Comparison of ENCODE assay signal across 9 cellular contexts in genomic region chr10:4051011-4051407, GRCh38.
DNase-seq lines count a peak whose midpoint lies in the region; ATAC-seq and TF ChIP-seq lines count a peak whose summit lies in the region.
"Had no signal": no experiment of that assay in that cellular context is flagged by ENCODE, and none has a peak within 500 bp of the region (broad histone marks: within the 10 kb centered on the region; RNA-seq: fewer than 3 reads in every experiment).

No MANE protein-coding gene starts in this region.

- CTCF ChIA-PET in activated CD4-positive, alpha-beta memory T cell treated with anti-CD3 and anti-CD28 coated beads, Interleukin-2, amount 10 ng/mL, durations not matched to agents 7 days and 5 days (lab: Charles Lee): interaction anchor here (0.7 to 1.7 kb wide), 2 partner anchors 16 to 740 kb away, joined by 3 to 6 read pairs; no protein-coding TSS in a partner anchor

- intact Hi-C loops in lower lobe of right lung (cut with DNase I): no loop called here

- no peaks in the 10 kb centered on the region for H3K36me3 ChIP-seq in Karpas-422 (ENCODE audit: insufficient read depth, low read length)
- H3K36me3 ChIP-seq in lower lobe of right lung: no peaks in the 10 kb centered on the region
- H3K36me3 ChIP-seq in subcutaneous abdominal adipose tissue (ENCODE audit: control insufficient read depth in 5 of 5, insufficient read depth in 5 of 5, low read length in 5 of 5): no peaks in the 10 kb centered on the region

- no peaks in the 10 kb centered on the region for H3K36me3 Mint-ChIP-seq in chondrocyte (ENCODE audit: low read depth)
- H3K36me3 Mint-ChIP-seq in activated CD4-positive, alpha-beta memory T cell treated with anti-CD3 and anti-CD28 coated beads, Interleukin-2, amount 10 ng/mL, durations not matched to agents 7 days and 5 days (ENCODE audit: low read depth): no peaks in the 10 kb centered on the region
- H3K36me3 Mint-ChIP-seq in activated T-cell treated with anti-CD3 and anti-CD28 coated beads, Interleukin-2, amount 50 U/mL, for 72 hours (ENCODE audit: insufficient read depth in 2 of 2): no peaks in the 10 kb centered on the region

- DNase-seq in Karpas-422 (no peak), chondrocyte (ENCODE audit: low spot score) (no peak), lower lobe of right lung (no peak), NCI-H2081 treated with DMSO at 0.1 percent for 48 hours (lab: John Stamatoyannopoulos, UW) (no peak)
- no peak for DNase-seq in activated CD4-positive, alpha-beta memory T cell treated with anti-CD3 and anti-CD28 coated beads, Interleukin-2, amount 10 ng/mL, durations not matched to agents 7 days and 5 days
- DNase-seq in activated T-cell treated with anti-CD3 and anti-CD28 coated beads, Interleukin-2, amount 50 U/mL, for 72 hours: no peak
- no peak for DNase-seq in activated CD4-positive, CD25-positive, alpha-beta regulatory T cell (lab: John Stamatoyannopoulos, UW)
- DNase-seq: SHP77 had no signal

- no peaks in the 10 kb centered on the region for H3K9me3 ChIP-seq in Karpas-422 (ENCODE audit: low read length)
- H3K9me3 ChIP-seq in lower lobe of right lung: no peaks in the 10 kb centered on the region
- no peaks in the 10 kb centered on the region for H3K9me3 ChIP-seq in subcutaneous abdominal adipose tissue (ENCODE audit: control insufficient read depth in 5 of 5, low read length in 5 of 5)

- H3K4me1 ChIP-seq in Karpas-422 (ENCODE audit: low read length) (peaks cover 8% of the 10 kb centered on the region), lower lobe of right lung (peaks cover 24% of the 10 kb centered on the region), subcutaneous abdominal adipose tissue (ENCODE audit: control insufficient read depth in 5 of 5, insufficient read depth in 5 of 5, low read length in 5 of 5) (peaks cover 0 to 30% (median 25%) of the 10 kb centered on the region in 5 donors)

- no peaks in the 10 kb centered on the region for H3K27me3 ChIP-seq in Karpas-422 (ENCODE audit: low read length)
- no peaks in the 10 kb centered on the region for H3K27me3 ChIP-seq in lower lobe of right lung (ENCODE audit: low read depth)
- H3K27me3 ChIP-seq in subcutaneous abdominal adipose tissue (ENCODE audit: control insufficient read depth in 5 of 5, insufficient read depth in 4 of 5, low read length in 5 of 5): no peaks in the 10 kb centered on the region

- no peaks in the 10 kb centered on the region for H3K27me3 Mint-ChIP-seq in chondrocyte (ENCODE audit: low read depth)
- peaks cover 5% of the 10 kb centered on the region for H3K27me3 Mint-ChIP-seq in activated CD4-positive, alpha-beta memory T cell treated with anti-CD3 and anti-CD28 coated beads, Interleukin-2, amount 10 ng/mL, durations not matched to agents 7 days and 5 days
- H3K27me3 Mint-ChIP-seq in activated T-cell treated with anti-CD3 and anti-CD28 coated beads, Interleukin-2, amount 50 U/mL, for 72 hours (ENCODE audit: low read depth): peaks cover 10% of the 10 kb centered on the region

- H3K79me2 ChIP-seq in Karpas-422 (ENCODE audit: low read length): no peaks in the 10 kb centered on the region

- POLR2A ChIA-PET in activated CD4-positive, alpha-beta memory T cell treated with anti-CD3 and anti-CD28 coated beads, Interleukin-2, amount 10 ng/mL, durations not matched to agents 7 days and 5 days (lab: Charles Lee): no interaction called here

- H4K20me1 ChIP-seq in Karpas-422 (ENCODE audit: insufficient read depth, low read depth, low read length): no peaks in the 10 kb centered on the region

- peak; percentile 62 to 78 for ATAC-seq in lower lobe of right lung
- no peak for ATAC-seq in activated T-cell treated with anti-CD3 and anti-CD28 coated beads, Interleukin-2, amount 50 U/mL, for 72 hours (replicated peaks in 1 of 2)

- H3K4me3 ChIP-seq in Karpas-422 (ENCODE audit: low read length): peak overlapping the region; percentile 30; the same call in 1 of the 2 replicates
- peak overlapping the region; percentile 36 for H3K4me3 ChIP-seq in lower lobe of right lung
- H3K4me3 ChIP-seq in subcutaneous abdominal adipose tissue (ENCODE audit: low read depth in 1 of 5, low read length in 5 of 5): peak overlapping the region; percentile 38 to 64 (median 60)

- H3K27ac Mint-ChIP-seq in chondrocyte (ENCODE audit: unreplicated experiment): peak overlapping the region; percentile 86
- no peak overlapping the region for H3K27ac Mint-ChIP-seq in activated CD4-positive, alpha-beta memory T cell treated with anti-CD3 and anti-CD28 coated beads, Interleukin-2, amount 10 ng/mL, durations not matched to agents 7 days and 5 days
- no peak overlapping the region for H3K27ac Mint-ChIP-seq in activated T-cell treated with anti-CD3 and anti-CD28 coated beads, Interleukin-2, amount 50 U/mL, for 72 hours

- H3K9me2 ChIP-seq in Karpas-422 (replicated peaks; ENCODE audit: insufficient read depth, low read length): no peaks in the 10 kb centered on the region; the same call in 1 of the 2 replicates

- H3K4me2 ChIP-seq in Karpas-422 (ENCODE audit: low read depth, low read length, poor library complexity, severe bottlenecking): peak overlapping the region; percentile 42

- H3K9ac ChIP-seq in Karpas-422 (ENCODE audit: low read length): 0 out of 2 replicates have a peak overlapping the region, but pooled peaks have one; percentile 10
- peak overlapping the region; percentile 42 to 69 (median 59) for H3K9ac ChIP-seq in subcutaneous abdominal adipose tissue (ENCODE audit: low read length in 5 of 5)

- H3K4me3 Mint-ChIP-seq in chondrocyte (ENCODE audit: unreplicated experiment): peak overlapping the region; percentile 51
- no peak overlapping the region for H3K4me3 Mint-ChIP-seq in activated CD4-positive, alpha-beta memory T cell treated with anti-CD3 and anti-CD28 coated beads, Interleukin-2, amount 10 ng/mL, durations not matched to agents 7 days and 5 days
- H3K4me3 Mint-ChIP-seq in activated T-cell treated with anti-CD3 and anti-CD28 coated beads, Interleukin-2, amount 50 U/mL, for 72 hours: no peak overlapping the region

- H3K9me3 Mint-ChIP-seq in chondrocyte (ENCODE audit: low read depth): no peaks in the 10 kb centered on the region
- H3K9me3 Mint-ChIP-seq in activated CD4-positive, alpha-beta memory T cell treated with anti-CD3 and anti-CD28 coated beads, Interleukin-2, amount 10 ng/mL, durations not matched to agents 7 days and 5 days: peaks cover 3% of the 10 kb centered on the region
- peaks cover 0 to 2% of the 10 kb centered on the region in 2 donors for H3K9me3 Mint-ChIP-seq in activated T-cell treated with anti-CD3 and anti-CD28 coated beads, Interleukin-2, amount 50 U/mL, for 72 hours

- H3K27ac ChIP-seq in Karpas-422 (ENCODE audit: low read length) (no peak overlapping the region), lower lobe of right lung (peak overlapping the region; percentile 82), subcutaneous abdominal adipose tissue (ENCODE audit: low read depth, low read length) (peak overlapping the region; percentile 91)

- peaks cover 17% of the 10 kb centered on the region for H3K4me1 Mint-ChIP-seq in chondrocyte (ENCODE audit: low read depth)
- peaks cover 1% of the 10 kb centered on the region for H3K4me1 Mint-ChIP-seq in activated CD4-positive, alpha-beta memory T cell treated with anti-CD3 and anti-CD28 coated beads, Interleukin-2, amount 10 ng/mL, durations not matched to agents 7 days and 5 days
- peaks cover 6% of the 10 kb centered on the region for H3K4me1 Mint-ChIP-seq in activated T-cell treated with anti-CD3 and anti-CD28 coated beads, Interleukin-2, amount 50 U/mL, for 72 hours (ENCODE audit: low read depth)

- peak overlapping the region; percentile 21; the same call in 1 of the 2 replicates for H2AFZ ChIP-seq in Karpas-422 (ENCODE audit: low read length)

- no peak for TF ChIP-seq CTCF in chondrocyte (IDR thresholded peaks at IDR 0.05)
- TF ChIP-seq CTCF in lower lobe of right lung (IDR thresholded peaks at IDR 0.05): no peak

Comparison
In these comparisons a context has a peak if more than half of its experiments do, and no peak if none do; other contexts are left out.
1. ATAC-seq: peak in lower lobe of right lung (2 of 2); none in activated T-cell treated with anti-CD3 and anti-CD28 coated beads, Interleukin-2, amount 50 U/mL, for 72 hours (0 of 2).
2. Peak in every context shown above with its lines, with median percentiles within 50 percentile points of each other: H3K4me3 ChIP-seq.